ENCODE assay signal across 14 cellular contexts in genomic region chr7:47045592-47045991, GRCh38.
DNase-seq lines count a peak whose midpoint lies in the region; ATAC-seq, FAIRE-seq and TF ChIP-seq lines count a peak whose summit lies in the region.
"Had no signal": no experiment of that assay in that cellular context is flagged by ENCODE, and none has a peak within 500 bp of the region (broad histone marks: within the 10 kb centered on the region; RNA-seq: fewer than 3 reads in every experiment).

No MANE protein-coding gene starts in this region.

- no peak overlapping the region for H2AK5ac ChIP-seq in mesendoderm (ENCODE audit: low read length)

- no peaks in the 10 kb centered on the region for H3K36me3 ChIP-seq in hepatocyte (replicated peaks; ENCODE audit: insufficient read depth, low read depth)
- no peaks in the 10 kb centered on the region for H3K36me3 ChIP-seq in mesendoderm (ENCODE audit: control insufficient read depth, insufficient read depth, low read length)
- no peaks in the 10 kb centered on the region for H3K36me3 ChIP-seq in body of pancreas (replicated peaks in 1 of 2; ENCODE audit: insufficient read depth in 1 of 2, low read depth in 2 of 2)

- DNase-seq in EL = peak; percentile 4
- DNase-seq in hepatocyte (ENCODE audit: low spot score) = no peak
- peak; percentile 69 for DNase-seq in skeletal muscle cell (ENCODE audit: low read depth)
- DNase-seq in frontal cortex (ENCODE audit: low spot score in 2 of 2) = no peak
- no peak for DNase-seq in Kasumi-1 (lab: John Stamatoyannopoulos, UW)
- no peak for DNase-seq in mesendoderm
- DNase-seq in body of pancreas = no peak
- DNase-seq: activated CD4-positive, alpha-beta T cell treated with anti-CD3 and anti-CD28 coated beads, Interleukin-2, amount 50 U/mL, for 4 hours; NCI-H1436; NCI-H748 treated with DMSO at 0.1 percent for 48 hours; retina; SW 1271 had no signal

- peak overlapping the region; percentile 28 for H2AFZ ChIP-seq in hepatocyte

- H3K79me1 ChIP-seq in mesendoderm (ENCODE audit: low read length) = no peaks in the 10 kb centered on the region

- no peak for ATAC-seq in body of pancreas

- FAIRE-seq in frontal cortex (lab: Jason Lieb, UNC) = no peak

- intact Hi-C loops in body of pancreas (cut with DNase I) = no loop called here

- WGBS in hepatocyte (ENCODE audit: low lambda C conversion rate, missing lambda C conversion rate) = 22% methylated on average over 6 of the region's 6 CpGs
- no CpG with 5 or more reads among the region's 6 CpGs for WGBS in mesendoderm (ENCODE audit: extremely low coverage, insufficient coverage, low lambda C conversion rate)
- 62 to 67% methylated on average over 6 of the region's 6 CpGs for WGBS in body of pancreas, 2 donors

- no peak overlapping the region for H3K23ac ChIP-seq in mesendoderm (ENCODE audit: low read length)

- TF ChIP-seq CTCF in brain (conservative IDR thresholded peaks at IDR 0.05) (no peak), hepatocyte (IDR thresholded peaks at IDR 0.05; ENCODE audit: poor library complexity) (no peak), body of pancreas (IDR thresholded peaks at IDR 0.05) (no peak)

- no peaks in the 10 kb centered on the region for H3K9me2 ChIP-seq in hepatocyte (replicated peaks; ENCODE audit: insufficient read depth)

- H2BK5ac ChIP-seq in mesendoderm (ENCODE audit: low read length) = no peak overlapping the region

- no peaks in the 10 kb centered on the region for H3K36me3 Mint-ChIP-seq in brain
- H3K36me3 Mint-ChIP-seq: CD14-positive monocyte had no signal

- H4K8ac ChIP-seq in mesendoderm (ENCODE audit: low read depth, low read length) = no peak overlapping the region

- no peak overlapping the region for H3K4me3 Mint-ChIP-seq in brain
- H3K4me3 Mint-ChIP-seq: CD14-positive monocyte had no signal

- no peak overlapping the region for H2BK15ac ChIP-seq in mesendoderm (replicated peaks; ENCODE audit: low read depth)

- no peaks in the 10 kb centered on the region for H4K20me1 ChIP-seq in hepatocyte (ENCODE audit: insufficient read depth, poor library complexity, severe bottlenecking)

- no peak overlapping the region for H4K5ac ChIP-seq in mesendoderm (ENCODE audit: low read length)

- H2BK120ac ChIP-seq in mesendoderm (ENCODE audit: low read depth, low read length) = no peak overlapping the region

- no peak overlapping the region for H3K9ac ChIP-seq in mesendoderm (ENCODE audit: low read length)

- H3K56ac ChIP-seq in mesendoderm (ENCODE audit: low read length) = no peak overlapping the region

- peaks cover 16% of the 10 kb centered on the region for H3K4me1 ChIP-seq in hepatocyte (ENCODE audit: insufficient read depth)
- H3K4me1 ChIP-seq in mesendoderm (ENCODE audit: control insufficient read depth, low read depth, low read length) = no peaks in the 10 kb centered on the region
- no peaks in the 10 kb centered on the region for H3K4me1 ChIP-seq in body of pancreas

- H3K27ac ChIP-seq in hepatocyte = peak overlapping the region; percentile 37
- no peak overlapping the region for H3K27ac ChIP-seq in mesendoderm (ENCODE audit: low read depth, low read length)
- H3K27ac ChIP-seq in body of pancreas = no peak overlapping the region

- H3K18ac ChIP-seq in mesendoderm (ENCODE audit: low read length) = no peak overlapping the region

- peaks cover 37% of the 10 kb centered on the region for H3K4me1 Mint-ChIP-seq in brain
- H3K4me1 Mint-ChIP-seq: CD14-positive monocyte had no signal

- H3K4me2 ChIP-seq in hepatocyte (peak overlapping the region; percentile 29), mesendoderm (ENCODE audit: low read length) (no peak overlapping the region)

- no peaks in the 10 kb centered on the region for H3K9me3 Mint-ChIP-seq in brain

- TF ChIP-seq POLR2A in body of pancreas (IDR thresholded peaks at IDR 0.05) = no peak

- H3K79me2 ChIP-seq in hepatocyte (no peaks in the 10 kb centered on the region), mesendoderm (ENCODE audit: control insufficient read depth, insufficient read depth, low read length) (no peaks in the 10 kb centered on the region)

- no peaks in the 10 kb centered on the region for H3K9me3 ChIP-seq in hepatocyte (ENCODE audit: low read depth)
- H3K9me3 ChIP-seq in body of pancreas = no peaks in the 10 kb centered on the region

- peaks cover 11% of the 10 kb centered on the region for H3K27me3 Mint-ChIP-seq in brain

- H3K4me3 ChIP-seq in hepatocyte (no peak overlapping the region), skeletal muscle cell (ENCODE audit: low read depth, low read length) (no peak overlapping the region), mesendoderm (ENCODE audit: low read length) (no peak overlapping the region), body of pancreas (no peak overlapping the region)

- no peak overlapping the region for H3K4ac ChIP-seq in mesendoderm (ENCODE audit: low read depth, low read length)

- H3K27me3 ChIP-seq in hepatocyte (no peaks in the 10 kb centered on the region), mesendoderm (ENCODE audit: insufficient read depth, low read length, poor library complexity) (no peaks in the 10 kb centered on the region), body of pancreas (no peaks in the 10 kb centered on the region)

- peak overlapping the region in 4 of 5 experiments; percentile 8 to 76 (median 46) for H3K27ac Mint-ChIP-seq in brain
- H3K27ac Mint-ChIP-seq: CD14-positive monocyte had no signal

Comparison
In these comparisons a context has a peak if more than half of its experiments do, and no peak if none do; other contexts are left out.
1. DNase-seq: peak in EL (single experiment) and skeletal muscle cell (single experiment); none in hepatocyte (single experiment), frontal cortex (0 of 2), Kasumi-1 (0 of 2), mesendoderm (single experiment) and body of pancreas (0 of 4).